Comparison of ENCODE assay signal across 34 cellular contexts in genomic region chr6:7776509-7776908, GRCh38. TPM values are rescaled to one million over a fixed set of nuclear protein-coding genes. Genes with fewer than 3 reads are reported as not detected.
"Had no signal": no experiment of that assay in that cellular context is flagged by ENCODE, and none has a peak within 500 bp of the region (broad histone marks: within the 10 kb centered on the region; RNA-seq: fewer than 3 reads in every experiment).

No MANE protein-coding gene starts in this region.

- DNase-seq: Karpas-422, Kasumi-1, MG63, MM.1S, MV-4-11, NCI-H1048, NCI-H1092, NCI-H1092 treated with DMSO at 0.1 percent for 48 hours, NCI-H1105, NCI-H1105 treated with DMSO at 0.1 percent for 48 hours, NCI-H1417, NCI-H1417 treated with DMSO at 0.1 percent for 48 hours, NCI-H1436, NCI-H1436 treated with DMSO at 0.1 percent for 48 hours, NCI-H1694, NCI-H1694 treated with DMSO at 0.1 percent for 48 hours, NCI-H187, NCI-H187 treated with DMSO at 0.1 percent for 48 hours, NCI-H1930, NCI-H2029, NCI-H2029 treated with DMSO at 0.1 percent for 48 hours, NCI-H2081, NCI-H2081 treated with DMSO at 0.1 percent for 48 hours, NCI-H2107, NCI-H2171, NCI-H2171 treated with DMSO at 0.1 percent for 48 hours, NCI-H2227 treated with DMSO at 0.1 percent for 48 hours, NCI-H226, NCI-H345, NCI-H446, NCI-H446 treated with DMSO at 0.1 percent for 48 hours, NCI-H510A, NCI-H510A treated with DMSO at 0.1 percent for 48 hours had no signal

- H3K9me3 ChIP-seq: MG63 had no signal

- H3K27me3 ChIP-seq: MG63 had no signal

- H3K36me3 ChIP-seq: MG63 had no signal

- H3K4me3 ChIP-seq: MG63 had no signal

RNA-seq across cellular contexts. Expression of gene BMP6, which starts 50.6 kb away (rescaled TPM):
- total RNA-seq: M059J had no signal
